19 cellular contexts compared by ENCODE assay signal in the genomic region with DNA sequence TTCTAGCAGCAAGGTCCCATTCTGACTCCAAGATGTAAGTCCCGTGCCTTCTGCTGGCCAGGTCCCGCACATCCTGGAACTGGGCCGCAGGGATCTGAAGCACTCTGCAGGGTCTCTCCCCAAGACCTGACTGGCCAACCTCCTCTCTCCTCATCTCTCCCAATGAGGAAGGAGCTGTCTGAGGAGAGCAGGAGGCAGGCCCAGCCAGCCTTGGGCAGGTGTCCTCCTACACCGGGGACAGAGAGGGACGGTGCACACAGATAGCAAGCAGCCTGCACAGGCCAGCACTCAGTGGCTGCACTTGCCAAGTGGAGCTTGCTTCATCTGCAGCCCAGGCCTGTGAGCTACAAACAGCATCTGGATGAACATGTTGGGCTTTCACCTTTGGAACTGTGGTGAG.
DNase-seq lines count a peak whose midpoint lies in the region; ATAC-seq and TF ChIP-seq lines count a peak whose summit lies in the region.
"Had no signal": no experiment of that assay in that cellular context is flagged by ENCODE, and none has a peak within 500 bp of the region (broad histone marks: within the 10 kb centered on the region; RNA-seq: fewer than 3 reads in every experiment).

No MANE protein-coding gene starts in this region.

- no peak overlapping the region for H4K8ac ChIP-seq in neuronal stem cell (ENCODE audit: low read depth, low read length)

- no peak overlapping the region for H3K4ac ChIP-seq in neuronal stem cell (ENCODE audit: low read length)

- peak overlapping the region; percentile 89 for H3K18ac ChIP-seq in neuronal stem cell (ENCODE audit: low read length)

- H3K27me3 Mint-ChIP-seq in activated naive CD4-positive, alpha-beta T cell treated with anti-CD3 and anti-CD28 coated beads, Interleukin-2, amount 10 ng/mL, durations not matched to agents 7 days and 5 days, result peaks cover 14% of the 10 kb centered on the region

- no peak overlapping the region for H3K27ac Mint-ChIP-seq in activated naive CD4-positive, alpha-beta T cell treated with anti-CD3 and anti-CD28 coated beads, Interleukin-2, amount 10 ng/mL, durations not matched to agents 7 days and 5 days
- H3K27ac Mint-ChIP-seq: activated CD4-positive, alpha-beta T cell treated with anti-CD3 and anti-CD28 coated beads, Interleukin-2, amount 10 ng/mL, durations not matched to agents 7 days and 5 days; activated naive CD8-positive, alpha-beta T cell treated with anti-CD3 and anti-CD28 coated beads, Interleukin-2, amount 10 ng/mL, durations not matched to agents 7 days and 5 days; naive thymus-derived CD4-positive, alpha-beta T cell had no signal

- H3K4me3 ChIP-seq in neuronal stem cell (ENCODE audit: low read length in 2 of 2), result no peak overlapping the region
- H3K4me3 ChIP-seq: dorsolateral prefrontal cortex had no signal

- H3K23ac ChIP-seq in neuronal stem cell (ENCODE audit: low read depth, low read length, poor library complexity), result no peak overlapping the region

- CTCF ChIA-PET in activated naive CD4-positive, alpha-beta T cell treated with anti-CD3 and anti-CD28 coated beads, Interleukin-2, amount 10 ng/mL, durations not matched to agents 7 days and 5 days (lab: Charles Lee), result no interaction called here

- H2BK120ac ChIP-seq in neuronal stem cell (ENCODE audit: low read depth, low read length), result no peak overlapping the region

- no peak overlapping the region for H2BK15ac ChIP-seq in neuronal stem cell (ENCODE audit: low read length)

- no peak overlapping the region for H3K14ac ChIP-seq in neuronal stem cell (ENCODE audit: low read length)

- H3K4me1 ChIP-seq in neuronal stem cell (ENCODE audit: control insufficient read depth in 2 of 2, insufficient read depth in 1 of 2, low read depth in 1 of 2, low read length in 2 of 2), result peaks cover 0 to 7% of the 10 kb centered on the region in 2 donors

- H3K27me3 ChIP-seq in neuronal stem cell (ENCODE audit: control insufficient read depth in 3 of 3, insufficient read depth in 3 of 3, low read depth in 1 of 3, low read length in 3 of 3), result no peaks in the 10 kb centered on the region
- H3K27me3 ChIP-seq: dorsolateral prefrontal cortex had no signal

- DNase-seq in activated naive CD4-positive, alpha-beta T cell treated with anti-CD3 and anti-CD28 coated beads, Interleukin-2, amount 10 ng/mL, durations not matched to agents 7 days and 5 days, result peak; percentile 12
- DNase-seq in activated naive CD4-positive, alpha-beta T cell treated with anti-CD3 and anti-CD28 coated beads, Interleukin-2, amount 50 U/mL, for 16 hours, result no peak
- DNase-seq in dermis blood vessel endothelial cell, result peak; percentile 0
- DNase-seq in neuronal stem cell (ENCODE audit: low spot score), result no peak
- DNase-seq in ureter (ENCODE audit: low spot score), result peak; percentile 39
- no peak for DNase-seq in NCI-H1436 (lab: John Stamatoyannopoulos, UW)
- no peak for DNase-seq in GM20000 (ENCODE audit: low spot score)
- DNase-seq: activated CD4-positive, alpha-beta T cell treated with anti-CD3 and anti-CD28 coated beads, Interleukin-2, amount 10 ng/mL, durations not matched to agents 7 days and 5 days; activated naive CD8-positive, alpha-beta T cell treated with anti-CD3 and anti-CD28 coated beads, Interleukin-2, amount 10 ng/mL, durations not matched to agents 7 days and 5 days; AML-193; naive thymus-derived CD4-positive, alpha-beta T cell; NCI-H226; SK-N-SH; stimulated activated CD4-positive, alpha-beta T cell treated with anti-CD3 and anti-CD28 coated beads, Interleukin-4, amount 100 ng/mL, for 4 hours; stimulated activated naive CD4-positive, alpha-beta T cell; T-helper 2 cell had no signal

- no peaks in the 10 kb centered on the region for H3K36me3 Mint-ChIP-seq in activated naive CD4-positive, alpha-beta T cell treated with anti-CD3 and anti-CD28 coated beads, Interleukin-2, amount 10 ng/mL, durations not matched to agents 7 days and 5 days
- H3K36me3 Mint-ChIP-seq: activated naive CD8-positive, alpha-beta T cell treated with anti-CD3 and anti-CD28 coated beads, Interleukin-2, amount 10 ng/mL, durations not matched to agents 7 days and 5 days; naive thymus-derived CD4-positive, alpha-beta T cell had no signal

- H3K36me3 ChIP-seq in neuronal stem cell (replicated peaks in 1 of 2; ENCODE audit: control insufficient read depth in 2 of 2, insufficient read depth in 2 of 2, low read length in 2 of 2), result no peaks in the 10 kb centered on the region

- H2BK5ac ChIP-seq in neuronal stem cell (ENCODE audit: low read length), result no peak overlapping the region

- WGBS in neuronal stem cell (ENCODE audit: extremely low coverage in 2 of 2, insufficient read length in 2 of 2, insufficient replicate concordance in 1 of 2), 2 donors, result no CpG with 5 or more reads among the region's 5 CpGs

- peaks cover 26% of the 10 kb centered on the region for H3K4me1 Mint-ChIP-seq in activated naive CD4-positive, alpha-beta T cell treated with anti-CD3 and anti-CD28 coated beads, Interleukin-2, amount 10 ng/mL, durations not matched to agents 7 days and 5 days

- H3K79me1 ChIP-seq in neuronal stem cell (ENCODE audit: low read depth, low read length), result no peaks in the 10 kb centered on the region

- no peak overlapping the region for H3K27ac ChIP-seq in neuronal stem cell (replicated peaks; ENCODE audit: low read length)
- H3K27ac ChIP-seq: VCaP had no signal

- no peak overlapping the region for H2AK5ac ChIP-seq in neuronal stem cell (ENCODE audit: low read depth, low read length)

- H3K4me2 ChIP-seq in neuronal stem cell (ENCODE audit: insufficient read depth, low read length, poor library complexity, severe bottlenecking), result no peak overlapping the region
- H3K4me2 ChIP-seq: SK-N-SH had no signal

- no peaks in the 10 kb centered on the region for H3K9me3 Mint-ChIP-seq in activated naive CD4-positive, alpha-beta T cell treated with anti-CD3 and anti-CD28 coated beads, Interleukin-2, amount 10 ng/mL, durations not matched to agents 7 days and 5 days
- H3K9me3 Mint-ChIP-seq: activated CD4-positive, alpha-beta T cell treated with anti-CD3 and anti-CD28 coated beads, Interleukin-2, amount 10 ng/mL, durations not matched to agents 7 days and 5 days; activated naive CD8-positive, alpha-beta T cell treated with anti-CD3 and anti-CD28 coated beads, Interleukin-2, amount 10 ng/mL, durations not matched to agents 7 days and 5 days had no signal

- ATAC-seq in HG02884 (IDR thresholded peaks at IDR 0.05; ENCODE audit: unreplicated experiment), result no peak

- H2BK12ac ChIP-seq in neuronal stem cell (ENCODE audit: low read length), result no peak overlapping the region

- H4K91ac ChIP-seq in neuronal stem cell (ENCODE audit: low read depth, low read length, poor library complexity), result no peak overlapping the region

- H3K4me3 Mint-ChIP-seq in activated naive CD4-positive, alpha-beta T cell treated with anti-CD3 and anti-CD28 coated beads, Interleukin-2, amount 10 ng/mL, durations not matched to agents 7 days and 5 days, result no peak overlapping the region
- H3K4me3 Mint-ChIP-seq: activated CD4-positive, alpha-beta T cell treated with anti-CD3 and anti-CD28 coated beads, Interleukin-2, amount 10 ng/mL, durations not matched to agents 7 days and 5 days; activated naive CD8-positive, alpha-beta T cell treated with anti-CD3 and anti-CD28 coated beads, Interleukin-2, amount 10 ng/mL, durations not matched to agents 7 days and 5 days; naive thymus-derived CD4-positive, alpha-beta T cell had no signal

- no peak overlapping the region for H2AFZ ChIP-seq in neuronal stem cell (ENCODE audit: low read length)

- TF ChIP-seq CTCF in GM20000 (IDR thresholded peaks at IDR 0.05; ENCODE audit: extremely low read depth, missing control alignments), result no peak

- no peak overlapping the region for H3K9ac ChIP-seq in neuronal stem cell (ENCODE audit: low read depth, low read length, poor library complexity)
- H3K9ac ChIP-seq: SK-N-SH had no signal

- H3K9me3 ChIP-seq in neuronal stem cell (replicated peaks in 1 of 2; ENCODE audit: control insufficient read depth in 2 of 2, insufficient read depth in 1 of 2, low read depth in 1 of 2, low read length in 2 of 2), result no peaks in the 10 kb centered on the region
- H3K9me3 ChIP-seq: SK-N-SH had no signal

Comparison
In these comparisons a context has a peak if more than half of its experiments do, and no peak if none do; other contexts are left out.
1. DNase-seq: peak in activated naive CD4-positive, alpha-beta T cell treated with anti-CD3 and anti-CD28 coated beads, Interleukin-2, amount 10 ng/mL, durations not matched to agents 7 days and 5 days (single experiment), dermis blood vessel endothelial cell (single experiment) and ureter (single experiment); none in activated naive CD4-positive, alpha-beta T cell treated with anti-CD3 and anti-CD28 coated beads, Interleukin-2, amount 50 U/mL, for 16 hours (single experiment), neuronal stem cell (single experiment), NCI-H1436 (single experiment) and GM20000 (single experiment).